Comparison of ENCODE assay signal across 8 cellular contexts in the genomic region with DNA sequence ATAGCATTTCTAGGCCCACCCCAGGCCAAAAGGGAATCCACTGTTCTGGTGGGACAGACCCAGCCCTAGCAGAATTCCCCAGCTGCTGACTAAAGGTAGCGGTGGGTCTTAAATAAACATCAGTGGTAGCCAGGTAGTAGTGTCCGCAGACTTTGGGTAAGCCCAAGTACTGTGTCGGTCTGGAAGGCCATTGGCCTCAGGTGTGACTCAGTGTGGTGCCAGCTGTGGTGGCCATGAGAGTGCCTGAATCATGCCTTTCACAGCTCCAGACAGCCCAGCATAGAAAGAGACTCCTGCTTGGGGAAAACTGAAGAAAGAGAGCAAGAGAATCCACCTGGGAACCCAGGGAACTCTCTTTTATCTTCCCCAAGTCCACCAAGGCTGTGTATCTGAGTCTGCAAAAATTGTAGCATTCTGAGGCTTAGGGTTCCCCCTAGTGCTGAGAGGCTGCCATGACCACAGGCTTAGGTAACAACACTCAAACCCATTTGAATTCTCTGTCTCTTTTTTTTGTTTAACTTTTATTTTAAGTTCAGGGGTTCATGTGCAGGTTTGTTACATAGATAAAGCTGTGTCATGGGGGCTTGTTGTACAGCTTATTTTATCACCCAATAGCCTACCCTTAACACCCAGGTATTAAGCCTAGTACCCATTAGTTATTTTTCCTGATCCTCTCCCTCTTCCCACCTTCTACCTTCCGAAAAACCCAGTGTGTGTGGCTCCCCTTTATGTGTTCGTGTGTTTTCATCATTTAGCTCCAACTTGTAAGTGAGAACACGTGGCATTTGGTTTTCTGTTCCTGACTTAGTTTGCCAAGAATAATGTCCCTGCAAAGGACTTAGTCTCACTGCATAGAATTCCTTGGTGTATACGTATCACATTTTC. TPM values are rescaled to one million over a fixed set of nuclear protein-coding genes. Genes with fewer than 3 reads are reported as not detected.
DNase-seq lines count a peak whose midpoint lies in the region; ATAC-seq, FAIRE-seq and TF ChIP-seq lines count a peak whose summit lies in the region.

No MANE protein-coding gene starts in this region.

- H3K4me1 ChIP-seq in CD4-positive, alpha-beta memory T cell (ENCODE audit: insufficient read depth, low read length), result no peaks in the 10 kb centered on the region
- no peaks in the 10 kb centered on the region; a peak in 2 of 7 replicates for H3K4me1 ChIP-seq in H1 (replicated peaks in 1 of 4; ENCODE audit: control insufficient read depth in 3 of 4, insufficient read depth in 4 of 4, low read length in 3 of 4)

- no peak overlapping the region for H2AK5ac ChIP-seq in H1 (ENCODE audit: low read depth, low read length)

- H2BK120ac ChIP-seq in H1 (replicated peaks; ENCODE audit: low read depth, low read length), result no peak overlapping the region

- no peak overlapping the region for H3K23ac ChIP-seq in H1 (ENCODE audit: insufficient read length)

- TF ChIP-seq RAD21 in H1 (IDR thresholded peaks at IDR 0.05 in 1 of 2, conservative IDR thresholded peaks at IDR 0.05 in 1 of 2; ENCODE audit: low read depth in 2 of 2, low read length in 2 of 2), result peak; percentile 98 to 99

- peak overlapping the region; percentile 91 for H2AFZ ChIP-seq in H1 (ENCODE audit: low read length)

- no peak overlapping the region for H3K9ac ChIP-seq in H1 (replicated peaks in 1 of 4; ENCODE audit: extremely low read depth in 1 of 4, low read depth in 3 of 4, low read length in 3 of 4)

- ATAC-seq in GM21786 (IDR thresholded peaks at IDR 0.05; ENCODE audit: unreplicated experiment), result peak; percentile 65
- ATAC-seq in stimulated activated naive B cell treated with anti-CD40 and anti-IgM and Interleukin-4, amounts not matched to agents 10 μg/mL and 1 μg/mL and 100 μg/mL, for 72 hours (replicated peaks), result peak; percentile 67 to 82
- no peak for ATAC-seq in HG02759 (IDR thresholded peaks at IDR 0.05; ENCODE audit: unreplicated experiment)

- peaks cover 0 to 2% (median 0%) of the 10 kb centered on the region in 8 donors for H3K9me3 Mint-ChIP-seq in CD4-positive, alpha-beta memory T cell
- H3K9me3 Mint-ChIP-seq in mesothelial cell of epicardium, result no peaks in the 10 kb centered on the region
- H3K9me3 Mint-ChIP-seq in stimulated activated naive B cell treated with anti-CD40 and anti-IgM and Interleukin-4, amounts not matched to agents 10 μg/mL and 1 μg/mL and 100 μg/mL, for 72 hours, result no peaks in the 10 kb centered on the region

- H4K8ac ChIP-seq in H1 (ENCODE audit: extremely low read depth, insufficient read depth, low read length), result no peak overlapping the region

- no peaks in the 10 kb centered on the region for H3K79me1 ChIP-seq in H1 (ENCODE audit: low read depth, low read length)

- WGBS in H1 (ENCODE audit: extremely low coverage in 1 of 2, insufficient coverage in 1 of 2, insufficient read length in 1 of 2, insufficient replicate concordance in 2 of 2, low coverage in 1 of 2, low lambda C conversion rate in 2 of 2, missing lambda C conversion rate in 1 of 2), 2 experiments, result 79% methylated on average over 7 of the region's 7 CpGs; no CpG with 5 or more reads in 1 of the 2 experiments

- POLR2A ChIA-PET in CD4-positive, alpha-beta memory T cell (lab: Charles Lee; ENCODE audit: partially characterized antibody), result no interaction called here
- POLR2A ChIA-PET in H1 (lab: Charles Lee; ENCODE audit: partially characterized antibody), result no interaction called here

- H3K4me1 Mint-ChIP-seq in CD4-positive, alpha-beta memory T cell, result no peaks in the 10 kb centered on the region
- no peaks in the 10 kb centered on the region for H3K4me1 Mint-ChIP-seq in mesothelial cell of epicardium
- no peaks in the 10 kb centered on the region for H3K4me1 Mint-ChIP-seq in stimulated activated naive B cell treated with anti-CD40 and anti-IgM and Interleukin-4, amounts not matched to agents 10 μg/mL and 1 μg/mL and 100 μg/mL, for 72 hours

- no peak for TF ChIP-seq POLR2A in H1 (IDR thresholded peaks at IDR 0.05; ENCODE audit: control extremely low read depth in 1 of 2, low read depth in 2 of 2, low read length in 2 of 2)

- no peak overlapping the region for H3K27ac ChIP-seq in CD4-positive, alpha-beta memory T cell (ENCODE audit: low read depth, low read length)
- H3K27ac ChIP-seq in H1 (ENCODE audit: low read depth, low read length), result no peak overlapping the region

- H2BK15ac ChIP-seq in H1 (ENCODE audit: low read length), result peak overlapping the region; percentile 96; the same call in 1 of the 2 replicates

- intact Hi-C loops in CD4-positive, alpha-beta memory T cell (cut with micrococcal nuclease), result loop anchor here (1.0 kb wide), 3 partner anchors 140 to 241 kb away; no protein-coding TSS in a partner anchor

- no peak overlapping the region for H3K4me3 Mint-ChIP-seq in CD4-positive, alpha-beta memory T cell
- H3K4me3 Mint-ChIP-seq in mesothelial cell of epicardium, result no peak overlapping the region
- no peak overlapping the region for H3K4me3 Mint-ChIP-seq in stimulated activated naive B cell treated with anti-CD40 and anti-IgM and Interleukin-4, amounts not matched to agents 10 μg/mL and 1 μg/mL and 100 μg/mL, for 72 hours

- H3K9me3 ChIP-seq in CD4-positive, alpha-beta memory T cell (ENCODE audit: control insufficient read depth in 1 of 2, low read length in 2 of 2), result no peaks in the 10 kb centered on the region
- no peaks in the 10 kb centered on the region for H3K9me3 ChIP-seq in H1 (ENCODE audit: insufficient read depth in 2 of 2, low read depth in 1 of 2, low read length in 1 of 2)

- H3K27ac Mint-ChIP-seq in CD4-positive, alpha-beta memory T cell, result no peak overlapping the region
- H3K27ac Mint-ChIP-seq in mesothelial cell of epicardium, result no peak overlapping the region
- no peak overlapping the region for H3K27ac Mint-ChIP-seq in stimulated activated naive B cell treated with anti-CD40 and anti-IgM and Interleukin-4, amounts not matched to agents 10 μg/mL and 1 μg/mL and 100 μg/mL, for 72 hours

- CTCF ChIA-PET in CD4-positive, alpha-beta memory T cell (lab: Charles Lee; ENCODE audit: partially characterized antibody), result interaction anchor here (0.9 to 4.3 kb wide), 20 partner anchors 11 to 319 kb away, joined by 3 to 50 read pairs (median 4); no protein-coding TSS in a partner anchor
- CTCF ChIA-PET in H1 (lab: Charles Lee; ENCODE audit: partially characterized antibody), result interaction anchor here (0.7 to 4.0 kb wide), 34 partner anchors 9 to 320 kb away, joined by 3 to 31 read pairs (median 4); no protein-coding TSS in a partner anchor

- peak; percentile 19 to 91 (median 87) for TF ChIP-seq CTCF in H1 (IDR thresholded peaks at IDR 0.05; ENCODE audit: control extremely low read depth in 1 of 3, insufficient read depth in 1 of 3, low read depth in 1 of 3, low read length in 3 of 3)
- TF ChIP-seq CTCF in mesothelial cell of epicardium (IDR thresholded peaks at IDR 0.05; ENCODE audit: unreplicated experiment), result peak; percentile 74

- H3K14ac ChIP-seq in H1 (ENCODE audit: insufficient read length), result no peak overlapping the region

- H3K4me2 ChIP-seq in H1 (ENCODE audit: insufficient read depth in 1 of 2, low read depth in 2 of 2, low read length in 2 of 2), result no peak overlapping the region

- DNase-seq in CD4-positive, alpha-beta memory T cell, result peak; percentile 45 to 53 (median 50)
- DNase-seq in NCI-H2171 treated with DMSO at 0.1 percent for 48 hours (lab: John Stamatoyannopoulos, UW) (peak; percentile 93), H1 (ENCODE audit: low read depth in 1 of 2, low spot score in 2 of 2) (peak; percentile 53 to 83), mesothelial cell of epicardium (ENCODE audit: low spot score in 2 of 2, unreplicated experiment in 2 of 2) (peak in 1 of 2 experiments; percentile 73)
- DNase-seq in activated CD4-positive, alpha-beta T cell treated with anti-CD3 and anti-CD28 coated beads, Interleukin-2, amount 50 U/mL, for 1 hour, result peak; percentile 48
- peak; percentile 17 for DNase-seq in stimulated activated naive B cell treated with anti-CD40 and anti-IgM and Interleukin-4, amounts not matched to agents 10 μg/mL and 1 μg/mL and 100 μg/mL, for 72 hours

- H3K79me2 ChIP-seq in H1 (ENCODE audit: control insufficient read depth in 1 of 2, insufficient read depth in 2 of 2, low read length in 2 of 2), result no peaks in the 10 kb centered on the region

- H4K20me1 ChIP-seq in H1 (replicated peaks in 1 of 2; ENCODE audit: control insufficient read depth in 1 of 2, insufficient read depth in 2 of 2, low read length in 2 of 2), result no peaks in the 10 kb centered on the region

- no peaks in the 10 kb centered on the region for H3K27me3 ChIP-seq in CD4-positive, alpha-beta memory T cell (ENCODE audit: insufficient read depth, low read length)
- no peaks in the 10 kb centered on the region for H3K27me3 ChIP-seq in H1 (replicated peaks in 1 of 4; ENCODE audit: control insufficient read depth in 3 of 4, extremely low read depth in 1 of 4, insufficient read depth in 3 of 4, low read length in 3 of 4)

- H3K27me3 Mint-ChIP-seq in CD4-positive, alpha-beta memory T cell, result peaks cover 3% of the 10 kb centered on the region in 2 donors
- H3K27me3 Mint-ChIP-seq in mesothelial cell of epicardium (ENCODE audit: low read depth), result peaks cover 12% of the 10 kb centered on the region
- H3K27me3 Mint-ChIP-seq in stimulated activated naive B cell treated with anti-CD40 and anti-IgM and Interleukin-4, amounts not matched to agents 10 μg/mL and 1 μg/mL and 100 μg/mL, for 72 hours, result peaks cover 6 to 10% of the 10 kb centered on the region in 2 donors

- no peaks in the 10 kb centered on the region for H3K36me3 ChIP-seq in CD4-positive, alpha-beta memory T cell (ENCODE audit: insufficient read depth, low read length)
- no peaks in the 10 kb centered on the region for H3K36me3 ChIP-seq in H1 (ENCODE audit: control insufficient read depth in 2 of 4, insufficient read depth in 4 of 4, low read length in 3 of 4)

- H3K18ac ChIP-seq in H1 (ENCODE audit: extremely low read depth, low read length), result no peak overlapping the region

- H3K36me3 Mint-ChIP-seq in CD4-positive, alpha-beta memory T cell, result no peaks in the 10 kb centered on the region
- H3K36me3 Mint-ChIP-seq in mesothelial cell of epicardium, result no peaks in the 10 kb centered on the region
- no peaks in the 10 kb centered on the region for H3K36me3 Mint-ChIP-seq in stimulated activated naive B cell treated with anti-CD40 and anti-IgM and Interleukin-4, amounts not matched to agents 10 μg/mL and 1 μg/mL and 100 μg/mL, for 72 hours

- peak; percentile 98 for FAIRE-seq in H1 (lab: Jason Lieb, UNC)

- no peak overlapping the region for H3K56ac ChIP-seq in H1 (replicated peaks; ENCODE audit: insufficient read length, low read depth, low read length)

- TF ChIP-seq EP300 in H1 (IDR thresholded peaks at IDR 0.05; ENCODE audit: borderline replicate concordance in 1 of 2, low read depth in 2 of 2, low read length in 2 of 2), result no peak

- peak overlapping the region; percentile 77; the same call in 1 of the 2 replicates for H2BK20ac ChIP-seq in H1 (ENCODE audit: low read length)

- H3K4me3 ChIP-seq in CD4-positive, alpha-beta memory T cell (ENCODE audit: low read length in 2 of 2), result no peak overlapping the region
- H3K4me3 ChIP-seq in H1 (ENCODE audit: extremely low read depth in 1 of 4, insufficient read depth in 2 of 4, low read depth in 3 of 4, low read length in 4 of 4), result no peak overlapping the region

- H4K5ac ChIP-seq in H1 (ENCODE audit: insufficient read length, low read depth, low read length), result no peak overlapping the region

- no peak overlapping the region for H3K4ac ChIP-seq in H1 (replicated peaks; ENCODE audit: insufficient read length, low read depth, low read length)

- peak overlapping the region; percentile 32 for H4K91ac ChIP-seq in H1 (replicated peaks; ENCODE audit: insufficient read length, low read length)

- H3K23me2 ChIP-seq in H1 (ENCODE audit: low read depth, low read length), result no peaks in the 10 kb centered on the region

- no peak overlapping the region for H2BK5ac ChIP-seq in H1 (ENCODE audit: low read depth, low read length)

- peak overlapping the region; percentile 35; the same call in 1 of the 2 replicates for H2BK12ac ChIP-seq in H1 (ENCODE audit: low read depth, low read length)

RNA-seq across cellular contexts. Expression of gene CD163L1, which starts 16.7 kb away (rescaled TPM):
- total RNA-seq in CD4-positive, alpha-beta memory T cell, result 1 to 10 TPM in 1 of 2 experiments, under 1 TPM in 1; 0.69 to 1.1 TPM
- polyA plus RNA-seq in CD4-positive, alpha-beta memory T cell, result not detected
- 0.22 and 0.92 TPM in 2 replicates for total RNA-seq in H1 (2021; fragmentation: NEBNext Ultra II Directional; extraction: Animal tissue kit (Norgen Biotek cat#: 25700))
- 0.03 and 0.11 TPM in 2 replicates for polyA plus RNA-seq in H1 (2011; rRNA removed)
- 0.06 TPM for polyA plus RNA-seq in H1 (2011; cell fraction: cytosol; rRNA removed)
- polyA plus RNA-seq in H1 (2011; cell fraction: nucleus; rRNA removed), result 0.14 TPM
- polyA plus RNA-seq in H1 (2012, experiment 1 of 2), result 0.10 to 0.42 TPM (median 0.21 TPM) in 4 replicates
- polyA plus RNA-seq in H1 (2012, experiment 2 of 2), result not detected
- 0.02 TPM for polyA plus RNA-seq in H1 (2013, experiment 1 of 2)
- 0.02 TPM for polyA plus RNA-seq in H1 (2013, experiment 2 of 2)
- polyA minus RNA-seq in H1 (2011; rRNA and poly(A)+ RNA removed), result 0.06 and 0.51 TPM in 2 replicates
- polyA minus RNA-seq in H1 (2011; cell fraction: cytosol; rRNA and poly(A)+ RNA removed), result not detected
- polyA minus RNA-seq in H1 (2011; cell fraction: nucleus; rRNA and poly(A)+ RNA removed), result 0.40 TPM
- total RNA-seq in mesothelial cell of epicardium, result 0.11 to 0.58 TPM (median 0.16 TPM) in 3 replicates

RNA-seq across cellular contexts. Expression of gene CD163, which starts 43.0 kb away (rescaled TPM):
- 10 to 100 TPM in 1 of 2 experiments, 1 to 10 TPM in 1; 5.9 to 10.0 TPM for total RNA-seq in CD4-positive, alpha-beta memory T cell
- polyA plus RNA-seq in CD4-positive, alpha-beta memory T cell, result not detected
- total RNA-seq in H1 (2021; fragmentation: NEBNext Ultra II Directional; extraction: Animal tissue kit (Norgen Biotek cat#: 25700)), result not detected in 2 replicates
- polyA plus RNA-seq in H1 (2011; rRNA removed), result 0.02 TPM in 1 of 2 replicates, not detected in the other
- polyA plus RNA-seq in H1 (2011; cell fraction: cytosol; rRNA removed), result not detected
- polyA plus RNA-seq in H1 (2011; cell fraction: nucleus; rRNA removed), result not detected
- polyA plus RNA-seq in H1 (2012, experiment 1 of 2), result 0.11 to 0.31 TPM (median 0.16 TPM) in 3 of 4 replicates, not detected in the other
- not detected for polyA plus RNA-seq in H1 (2012, experiment 2 of 2)
- 0.57 TPM for polyA plus RNA-seq in H1 (2013, experiment 1 of 2)
- polyA plus RNA-seq in H1 (2013, experiment 2 of 2), result 0.02 TPM
- not detected in 2 replicates for polyA minus RNA-seq in H1 (2011; rRNA and poly(A)+ RNA removed)
- polyA minus RNA-seq in H1 (2011; cell fraction: cytosol; rRNA and poly(A)+ RNA removed), result not detected
- not detected for polyA minus RNA-seq in H1 (2011; cell fraction: nucleus; rRNA and poly(A)+ RNA removed)
- 0.22 to 0.38 TPM (median 0.36 TPM) in 3 replicates for total RNA-seq in mesothelial cell of epicardium
